ENCODE assay signal across 9 cellular contexts in genomic region chr4:53644607-53645006, GRCh38. TPM values are rescaled to one million over a fixed set of nuclear protein-coding genes. Genes with fewer than 3 reads are reported as not detected.
DNase-seq lines count a peak whose midpoint lies in the region; ATAC-seq and TF ChIP-seq lines count a peak whose summit lies in the region.
"Had no signal": no experiment of that assay in that cellular context is flagged by ENCODE, and none has a peak within 500 bp of the region (broad histone marks: within the 10 kb centered on the region; RNA-seq: fewer than 3 reads in every experiment).

No MANE protein-coding gene starts in this region.

- H3K4me3 ChIP-seq in RWPE2 (ENCODE audit: severe bottlenecking), result no peak overlapping the region
- no peak overlapping the region for H3K4me3 ChIP-seq in liver (ENCODE audit: low read depth in 1 of 3, low read length in 3 of 3)
- no peak overlapping the region for H3K4me3 ChIP-seq in ascending aorta

- ATAC-seq in RWPE2 (ENCODE audit: low read depth), result peak; percentile 64; the same call in 2 of the 3 replicates

- H3K27ac ChIP-seq in 22Rv1, result peak overlapping the region; percentile 72
- H3K27ac ChIP-seq in RWPE2 (ENCODE audit: poor library complexity, severe bottlenecking), result no peak overlapping the region
- peak overlapping the region; percentile 44 to 54 for H3K27ac ChIP-seq in liver (ENCODE audit: low read depth in 1 of 2, low read length in 2 of 2)
- H3K27ac ChIP-seq in ascending aorta, result no peak overlapping the region

- H3K36me3 ChIP-seq in RWPE2 (ENCODE audit: low read depth), result no peaks in the 10 kb centered on the region
- no peaks in the 10 kb centered on the region for H3K36me3 ChIP-seq in liver (ENCODE audit: control insufficient read depth in 4 of 4, insufficient read depth in 3 of 4, low read depth in 1 of 4, low read length in 3 of 4)
- no peaks in the 10 kb centered on the region for H3K36me3 ChIP-seq in ascending aorta

- no peak for TF ChIP-seq CTCF in 22Rv1 (IDR thresholded peaks at IDR 0.05)
- no peak for TF ChIP-seq CTCF in RWPE2 (IDR thresholded peaks at IDR 0.05; ENCODE audit: poor library complexity, severe bottlenecking)
- TF ChIP-seq CTCF in liver (IDR thresholded peaks at IDR 0.05; ENCODE audit: low read depth, low read length, missing input control), result no peak
- TF ChIP-seq CTCF in ascending aorta (IDR thresholded peaks at IDR 0.05), result no peak

- no peak overlapping the region for H3K9ac ChIP-seq in liver (ENCODE audit: low read depth in 1 of 2, low read length in 2 of 2)

- DNase-seq in HuH-7 (ENCODE audit: low spot score) (peak; percentile 11), RWPE2 (ENCODE audit: low spot score) (no peak), OCI-M1 (lab: John Stamatoyannopoulos, UW) (no peak), EL (no peak), ascending aorta (ENCODE audit: low spot score in 2 of 2) (no peak), activated gamma-delta T cell treated with Interleukin-2 at 50 U/mL for 16 hours (no peak)
- DNase-seq: MM.1S had no signal

- H3K4me1 ChIP-seq in RWPE2 (ENCODE audit: insufficient read depth, poor library complexity, severe bottlenecking) (no peaks in the 10 kb centered on the region), liver (ENCODE audit: control insufficient read depth in 4 of 4, insufficient read depth in 4 of 4, low read length in 3 of 4) (peaks cover 2 to 12% (median 7%) of the 10 kb centered on the region in 4 donors), ascending aorta (peaks cover 0 to 5% of the 10 kb centered on the region in 2 donors)

- intact Hi-C loops in ascending aorta (cut with DNase I), result no loop called here

- H3K27me3 ChIP-seq in RWPE2 (ENCODE audit: insufficient read depth, poor library complexity, severe bottlenecking), result no peaks in the 10 kb centered on the region
- no peaks in the 10 kb centered on the region for H3K27me3 ChIP-seq in liver (ENCODE audit: control insufficient read depth in 4 of 4, insufficient read depth in 4 of 4, low read length in 3 of 4)
- no peaks in the 10 kb centered on the region for H3K27me3 ChIP-seq in ascending aorta

- TF ChIP-seq RAD21 in liver (IDR thresholded peaks at IDR 0.05), result peak; percentile 51 to 57

- no peaks in the 10 kb centered on the region for H3K9me3 ChIP-seq in RWPE2 (ENCODE audit: severe bottlenecking)
- H3K9me3 ChIP-seq in liver (ENCODE audit: control insufficient read depth in 4 of 4, low read length in 3 of 4), result no peaks in the 10 kb centered on the region
- H3K9me3 ChIP-seq in ascending aorta, result no peaks in the 10 kb centered on the region

- WGBS in liver, result 24% methylated on average over 3 of the region's 3 CpGs

TF ChIP-seq in liver, 16 proteins besides CTCF, POLR2A, EP300 and RAD21:
- TF ChIP-seq HNF4A (conservative IDR thresholded peaks at IDR 0.05), result peak; percentile 91 to 92
- no peak for TF ChIP-seq GABPA (IDR thresholded peaks at IDR 0.05 in 1 of 2, conservative IDR thresholded peaks at IDR 0.05 in 1 of 2)
- TF ChIP-seq FOXA2 (IDR thresholded peaks at IDR 0.05), result peak; percentile 33
- TF ChIP-seq SP1 (IDR thresholded peaks at IDR 0.05), result peak; percentile 93
- TF ChIP-seq REST (IDR thresholded peaks at IDR 0.05), result peak; percentile 65
- peak; percentile 70 for TF ChIP-seq MAX (IDR thresholded peaks at IDR 0.05)
- TF ChIP-seq JUND (IDR thresholded peaks at IDR 0.05), result peak in 1 of 2 donors; percentile 81
- TF ChIP-seq ATF3 (IDR thresholded peaks at IDR 0.05), result no peak
- peak; percentile 79 for TF ChIP-seq HNF4G (IDR thresholded peaks at IDR 0.05)
- peak; percentile 57 to 79 for TF ChIP-seq RXRA (IDR thresholded peaks at IDR 0.05)
- peak; percentile 8 for TF ChIP-seq FOXA1 (IDR thresholded peaks at IDR 0.05)
- no peak for TF ChIP-seq TAF1 (conservative IDR thresholded peaks at IDR 0.05)
- peak in 1 of 2 donors; percentile 22 for TF ChIP-seq EGR1 (IDR thresholded peaks at IDR 0.05; ENCODE audit: low read depth in 2 of 2)
- TF ChIP-seq NR2F2 (IDR thresholded peaks at IDR 0.05), result no peak
- TF ChIP-seq ZBTB33 (IDR thresholded peaks at IDR 0.05), result peak; percentile 58
- TF ChIP-seq YY1 (IDR thresholded peaks at IDR 0.05), result peak; percentile 51

RNA-seq across cellular contexts. Expression of gene LNX1, which starts 53.3 kb away (rescaled TPM):
- total RNA-seq in liver (1 to 10 TPM; 3.0 to 3.4 TPM), ascending aorta (4.0 TPM)
- polyA plus RNA-seq in liver, result 1 to 10 TPM; 1.5 TPM

Comparison
In these comparisons a context has a peak if more than half of its experiments do, and no peak if none do; other contexts are left out.
1. H3K27ac ChIP-seq: peak in 22Rv1 (single experiment) and liver (2 of 2); none in RWPE2 (single experiment) and ascending aorta (0 of 2).